Comparison of ENCODE assay signal across 31 cellular contexts in the genomic region with DNA sequence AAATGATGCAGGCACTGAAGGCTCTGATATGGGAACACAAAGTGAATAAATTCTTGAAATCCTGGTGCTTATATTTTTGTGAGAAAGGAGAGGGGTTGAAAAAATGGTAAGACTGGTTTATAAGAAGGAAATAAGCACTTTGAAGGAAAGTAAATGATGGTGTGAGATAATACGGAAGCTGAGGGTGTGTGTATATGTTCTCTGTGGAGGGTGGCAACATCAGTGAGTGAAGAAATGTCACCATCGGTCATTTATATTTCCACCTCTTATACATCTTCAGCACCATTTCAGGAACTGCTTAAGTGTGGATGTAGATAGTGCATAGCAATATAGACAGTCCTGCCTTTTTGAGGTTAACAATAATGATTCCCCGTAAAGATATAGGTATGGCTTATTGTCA. TPM values are rescaled to one million over a fixed set of nuclear protein-coding genes. Genes with fewer than 3 reads are reported as not detected.
"Had no signal": no experiment of that assay in that cellular context is flagged by ENCODE, and none has a peak within 500 bp of the region (broad histone marks: within the 10 kb centered on the region; RNA-seq: fewer than 3 reads in every experiment).

No MANE protein-coding gene starts in this region.

- H3K27me3 ChIP-seq: adrenal gland, body of pancreas, breast epithelium, MG63 had no signal

- ATAC-seq: activated CD8-positive, alpha-beta T cell treated with anti-CD3 and anti-CD28 coated beads for 36 hours; body of pancreas had no signal

- H3K27me3 Mint-ChIP-seq: activated CD8-positive, alpha-beta T cell treated with anti-CD3 and anti-CD28 coated beads for 36 hours; activated naive CD4-positive, alpha-beta T cell treated with anti-CD3 and anti-CD28 coated beads, Interleukin-2, amount 10 ng/mL, durations not matched to agents 7 days and 5 days; activated T-cell treated with anti-CD3 and anti-CD28 coated beads, Interleukin-2, amount 50 U/mL, for 24 hours had no signal

- DNase-seq: activated CD4-positive, alpha-beta T cell treated with anti-CD3 and anti-CD28 coated beads for 1 hour; activated CD4-positive, alpha-beta T cell treated with anti-CD3 and anti-CD28 coated beads for 48 hours; activated CD4-positive, CD25-positive, alpha-beta regulatory T cell; activated CD8-positive, alpha-beta T cell treated with anti-CD3 and anti-CD28 coated beads for 36 hours; activated gamma-delta T cell treated with Interleukin-2 at 50 U/mL for 16 hours; activated naive CD4-positive, alpha-beta T cell treated with anti-CD3 and anti-CD28 coated beads, Interleukin-2, amount 10 ng/mL, durations not matched to agents 7 days and 5 days; activated T-cell treated with anti-CD3 and anti-CD28 coated beads, Interleukin-2, amount 50 U/mL, for 24 hours; adrenal gland; body of pancreas; cerebellar nuclear complex; Kasumi-1; KG1; MG63; NCI-H1048; NCI-H1105 treated with DMSO at 0.1 percent for 48 hours; NCI-H1436; NCI-H1694; NCI-H1930; NCI-H2081 treated with DMSO at 0.1 percent for 48 hours; NCI-H226; NCI-H526; NCI-H748 treated with DMSO at 0.1 percent for 48 hours; NK-92 treated with Interleukin-12 subunit alpha and Interleukin-12 subunit beta, amount 100 ng/mL, for 24 hours; PC-9; Right ventricle myocardium superior; SW 1271; T1000; WERI-Rb-1 had no signal

- H3K4me1 ChIP-seq: adrenal gland, body of pancreas, breast epithelium had no signal

- H3K4me2 ChIP-seq: PC-9 had no signal

- H3K27ac Mint-ChIP-seq: activated CD8-positive, alpha-beta T cell treated with anti-CD3 and anti-CD28 coated beads for 36 hours; activated naive CD4-positive, alpha-beta T cell treated with anti-CD3 and anti-CD28 coated beads, Interleukin-2, amount 10 ng/mL, durations not matched to agents 7 days and 5 days; activated T-cell treated with anti-CD3 and anti-CD28 coated beads, Interleukin-2, amount 50 U/mL, for 24 hours; activated T-helper 1 cell treated with anti-CD3 and anti-CD28 coated beads, Interleukin-12 subunit alpha, Interleukin-12 subunit beta, Interleukin-2, Interleukin-4 antibody, amounts not matched to agents 30 ng/mL and 10 ng/mL and 1 ng/mL, durations not matched to agents 14 hours and 24 hours and 36 hours had no signal

- H3K27ac ChIP-seq: adrenal gland, body of pancreas, breast epithelium, PC-9, WERI-Rb-1 had no signal

- H3K36me3 ChIP-seq: adrenal gland had no signal

- H3K4me1 Mint-ChIP-seq: activated naive CD4-positive, alpha-beta T cell treated with anti-CD3 and anti-CD28 coated beads, Interleukin-2, amount 10 ng/mL, durations not matched to agents 7 days and 5 days had no signal

- H3K4me3 ChIP-seq: adrenal gland, body of pancreas, breast epithelium, MG63, PC-9 had no signal

- H3K4me3 Mint-ChIP-seq: activated CD8-positive, alpha-beta T cell treated with anti-CD3 and anti-CD28 coated beads for 36 hours; activated naive CD4-positive, alpha-beta T cell treated with anti-CD3 and anti-CD28 coated beads, Interleukin-2, amount 10 ng/mL, durations not matched to agents 7 days and 5 days; activated T-cell treated with anti-CD3 and anti-CD28 coated beads, Interleukin-2, amount 50 U/mL, for 24 hours; activated T-helper 1 cell treated with anti-CD3 and anti-CD28 coated beads, Interleukin-12 subunit alpha, Interleukin-12 subunit beta, Interleukin-2, Interleukin-4 antibody, amounts not matched to agents 30 ng/mL and 10 ng/mL and 1 ng/mL, durations not matched to agents 14 hours and 24 hours and 36 hours had no signal

RNA-seq across cellular contexts. Expression of gene ZNF625, which starts 23.8 kb away (rescaled TPM):
- total RNA-seq: NCI-H460 had no signal
